ENCODE assay signal across 8 cellular contexts in the genomic region with DNA sequence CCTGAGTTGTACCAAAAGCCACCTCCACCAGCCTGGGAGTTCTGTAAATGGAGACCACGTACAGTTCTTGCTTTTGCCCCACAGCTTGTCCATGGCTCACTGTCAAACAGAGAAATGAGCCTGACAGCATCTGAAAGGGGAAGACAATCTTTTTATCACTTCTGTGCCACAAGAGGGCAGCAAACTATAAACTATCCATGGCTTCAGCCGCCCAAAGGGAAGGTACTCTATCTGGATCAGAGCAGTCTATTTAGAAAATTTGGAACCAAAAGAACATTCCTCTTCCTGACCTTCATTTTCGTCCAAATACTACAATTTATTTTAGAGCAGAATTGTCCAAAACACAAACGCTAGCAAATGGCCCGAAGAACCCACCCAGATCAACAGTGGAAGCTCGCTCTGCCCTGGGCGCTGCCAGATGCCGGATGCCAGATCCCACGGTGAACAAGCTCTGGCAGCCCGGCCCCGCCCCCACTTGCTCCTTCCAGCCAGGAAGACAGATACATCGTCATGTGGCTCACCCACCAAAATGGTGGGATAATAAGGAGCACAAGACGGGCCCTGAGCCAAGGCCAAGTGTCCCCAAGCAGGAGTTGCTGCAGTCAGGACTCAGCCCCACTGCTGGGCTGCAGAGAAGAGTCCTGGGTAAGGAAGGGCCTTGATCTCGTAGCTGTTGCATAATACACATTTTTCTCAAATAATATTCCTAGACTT. TPM values are rescaled to one million over a fixed set of nuclear protein-coding genes. Genes with fewer than 3 reads are reported as not detected.
A peak's percentile ranks its signal among the peaks of the same experiment; 100 is the strongest.
DNase-seq lines count a peak whose midpoint lies in the region; ATAC-seq and TF ChIP-seq lines count a peak whose summit lies in the region.

No MANE protein-coding gene starts in this region.

- peak; percentile 93 to 95 for TF ChIP-seq RAD21 in liver (IDR thresholded peaks at IDR 0.05)

- CTCF ChIA-PET in HEK293 (lab: Yijun Ruan, JAX), result interaction anchor here (0.6 to 4.8 kb wide), 46 partner anchors 9 to 1000 kb away, joined by 3 to 86 read pairs (median 4); a partner anchor contains a TSS
- CTCF ChIA-PET in activated CD4-positive, alpha-beta T cell treated with anti-CD3 and anti-CD28 coated beads, Interleukin-2, amount 10 ng/mL, durations not matched to agents 7 days and 5 days (lab: Charles Lee), result interaction anchor here (0.6 to 3.3 kb wide), 21 partner anchors 9 to 315 kb away, joined by 3 to 21 read pairs (median 5); a partner anchor contains a TSS

- peaks cover 4% of the 10 kb centered on the region for H3K27me3 Mint-ChIP-seq in activated CD4-positive, alpha-beta T cell treated with anti-CD3 and anti-CD28 coated beads, Interleukin-2, amount 10 ng/mL, durations not matched to agents 7 days and 5 days
- H3K27me3 Mint-ChIP-seq in effector memory CD8-positive, alpha-beta T cell, result no peaks in the 10 kb centered on the region

- peaks cover 22% of the 10 kb centered on the region for H3K4me1 Mint-ChIP-seq in activated CD4-positive, alpha-beta T cell treated with anti-CD3 and anti-CD28 coated beads, Interleukin-2, amount 10 ng/mL, durations not matched to agents 7 days and 5 days
- H3K4me1 Mint-ChIP-seq in effector memory CD8-positive, alpha-beta T cell (ENCODE audit: low read depth in 2 of 2), result peaks cover 4 to 6% of the 10 kb centered on the region in 2 donors

- no peaks in the 10 kb centered on the region for H3K4me1 ChIP-seq in HEK293 (ENCODE audit: control insufficient read depth, insufficient read depth, low read length)
- H3K4me1 ChIP-seq in liver (ENCODE audit: control insufficient read depth in 4 of 4, insufficient read depth in 4 of 4, low read length in 3 of 4), result peaks cover 6 to 26% (median 13%) of the 10 kb centered on the region in 4 donors

- DNase-seq in NCI-H510A treated with DMSO at 0.1 percent for 48 hours (lab: John Stamatoyannopoulos, UW), result peak; percentile 92
- peak; percentile 71 for DNase-seq in activated CD4-positive, alpha-beta T cell treated with anti-CD3 and anti-CD28 coated beads, Interleukin-2, amount 10 ng/mL, durations not matched to agents 7 days and 5 days
- DNase-seq in effector memory CD8-positive, alpha-beta T cell, result peak; percentile 43 to 51 (median 50)
- DNase-seq in stimulated activated CD4-positive, alpha-beta T cell treated with anti-CD3 and anti-CD28 coated beads, TNF-alpha, amount 100 ng/mL, for 24 hours (ENCODE audit: low read depth in 3 of 3), result peak; percentile 11 to 38 (median 22)

- H3K36me3 Mint-ChIP-seq in activated CD4-positive, alpha-beta T cell treated with anti-CD3 and anti-CD28 coated beads, Interleukin-2, amount 10 ng/mL, durations not matched to agents 7 days and 5 days (ENCODE audit: low read depth), result no peaks in the 10 kb centered on the region
- H3K36me3 Mint-ChIP-seq in effector memory CD8-positive, alpha-beta T cell (ENCODE audit: insufficient read depth), result peaks cover 3% of the 10 kb centered on the region

- H3K36me3 ChIP-seq in HEK293 (ENCODE audit: control insufficient read depth in 2 of 2, insufficient read depth in 1 of 2, low read length in 2 of 2) (peaks cover 0 to 12% of the 10 kb centered on the region in 2 experiments; a peak in 1 of 3 replicates), liver (ENCODE audit: control insufficient read depth in 4 of 4, insufficient read depth in 3 of 4, low read depth in 1 of 4, low read length in 3 of 4) (no peaks in the 10 kb centered on the region)

- no peaks in the 10 kb centered on the region for H3K9me3 Mint-ChIP-seq in activated CD4-positive, alpha-beta T cell treated with anti-CD3 and anti-CD28 coated beads, Interleukin-2, amount 10 ng/mL, durations not matched to agents 7 days and 5 days
- no peaks in the 10 kb centered on the region for H3K9me3 Mint-ChIP-seq in effector memory CD8-positive, alpha-beta T cell

- H3K27ac Mint-ChIP-seq in activated CD4-positive, alpha-beta T cell treated with anti-CD3 and anti-CD28 coated beads, Interleukin-2, amount 10 ng/mL, durations not matched to agents 7 days and 5 days, result no peak overlapping the region
- H3K27ac Mint-ChIP-seq in effector memory CD8-positive, alpha-beta T cell, result no peak overlapping the region

- H3K27me3 ChIP-seq in liver (ENCODE audit: control insufficient read depth in 4 of 4, insufficient read depth in 4 of 4, low read length in 3 of 4), result no peaks in the 10 kb centered on the region

- peak overlapping the region in 1 of 2 donors; percentile 5 for H3K9ac ChIP-seq in liver (ENCODE audit: low read depth in 1 of 2, low read length in 2 of 2)

- no peak overlapping the region for H3K4me3 ChIP-seq in HEK293 (ENCODE audit: low read depth, low read length)
- peak overlapping the region in 2 of 3 donors; percentile 21 to 35 for H3K4me3 ChIP-seq in liver (ENCODE audit: low read depth in 1 of 3, low read length in 3 of 3)

- no peak overlapping the region for H3K4me3 Mint-ChIP-seq in activated CD4-positive, alpha-beta T cell treated with anti-CD3 and anti-CD28 coated beads, Interleukin-2, amount 10 ng/mL, durations not matched to agents 7 days and 5 days
- H3K4me3 Mint-ChIP-seq in effector memory CD8-positive, alpha-beta T cell, result no peak overlapping the region

- TF ChIP-seq CTCF in C4-2B (conservative IDR thresholded peaks at IDR 0.05) (peak; percentile 80), HEK293 (tag by site-specific recombination; IDR thresholded peaks at IDR 0.05) (no peak), liver (IDR thresholded peaks at IDR 0.05; ENCODE audit: low read depth, low read length, missing input control) (peak; percentile 72)

- no peaks in the 10 kb centered on the region for H3K9me3 ChIP-seq in HEK293 (ENCODE audit: control insufficient read depth, insufficient read depth, low read depth, low read length)
- H3K9me3 ChIP-seq in liver (ENCODE audit: control insufficient read depth in 4 of 4, low read length in 3 of 4), result no peaks in the 10 kb centered on the region

- WGBS in liver, result 11% methylated on average over 14 of the region's 14 CpGs

- POLR2A ChIA-PET in HEK293 (lab: Yijun Ruan, JAX), result interaction anchor here (0.6 to 2.5 kb wide), 9 partner anchors 25 to 446 kb away, joined by 3 to 18 read pairs (median 5); a partner anchor contains a TSS
- POLR2A ChIA-PET in activated CD4-positive, alpha-beta T cell treated with anti-CD3 and anti-CD28 coated beads, Interleukin-2, amount 10 ng/mL, durations not matched to agents 7 days and 5 days (lab: Charles Lee), result interaction anchor here (0.6 kb wide), 1 partner anchor 76 kb away, joined by 4 read pairs; no protein-coding TSS in a partner anchor

- peak; percentile 79 for ATAC-seq in effector memory CD8-positive, alpha-beta T cell (replicated peaks)
- no peak for ATAC-seq in HG03139 (IDR thresholded peaks at IDR 0.05; ENCODE audit: unreplicated experiment)

- H3K27ac ChIP-seq in C4-2B, result no peak overlapping the region
- no peak overlapping the region for H3K27ac ChIP-seq in HEK293 (ENCODE audit: extremely low read depth, low read depth, low read length)
- peak overlapping the region in 1 of 2 donors; percentile 6 for H3K27ac ChIP-seq in liver (ENCODE audit: low read depth in 1 of 2, low read length in 2 of 2)

TF ChIP-seq in HEK293, 187 proteins besides CTCF, POLR2A, EP300 and RAD21 (continues in another document):
- TF ChIP-seq YY1 (tag by site-specific recombination; IDR thresholded peaks at IDR 0.05), result no peak
- no peak for TF ChIP-seq ZNF561 (tag by site-specific recombination; IDR thresholded peaks at IDR 0.05; ENCODE audit: borderline replicate concordance)
- no peak for TF ChIP-seq MEIS1 (CRISPR knock-in tag; IDR thresholded peaks at IDR 0.05; ENCODE audit: borderline replicate concordance)
- peak; percentile 15; the same call in 1 of the 2 replicates for TF ChIP-seq ZNF394 (tag by site-specific recombination; IDR thresholded peaks at IDR 0.05; ENCODE audit: borderline replicate concordance)
- TF ChIP-seq ZNF335 (tag by site-specific recombination; conservative IDR thresholded peaks at IDR 0.05), result peak; percentile 33; the same call in 1 of the 2 replicates
- TF ChIP-seq ZBTB17 (tag by site-specific recombination; IDR thresholded peaks at IDR 0.05), result peak; percentile 97
- no peak for TF ChIP-seq ZNF391 (tag by site-specific recombination; IDR thresholded peaks at IDR 0.05; ENCODE audit: borderline replicate concordance, low read depth)
- TF ChIP-seq ZNF138 (tag by site-specific recombination; IDR thresholded peaks at IDR 0.05; ENCODE audit: borderline replicate concordance), result no peak
- no peak for TF ChIP-seq SP2 (tag by site-specific recombination; IDR thresholded peaks at IDR 0.05)

TF ChIP-seq in liver, 16 proteins besides CTCF, POLR2A, EP300 and RAD21:
- TF ChIP-seq RXRA (IDR thresholded peaks at IDR 0.05) (no peak), SP1 (IDR thresholded peaks at IDR 0.05) (peak; percentile 47), NR2F2 (IDR thresholded peaks at IDR 0.05) (peak; percentile 40), YY1 (IDR thresholded peaks at IDR 0.05) (no peak), HNF4A (conservative IDR thresholded peaks at IDR 0.05) (peak in 1 of 2 donors; percentile 4), HNF4G (IDR thresholded peaks at IDR 0.05) (no peak), EGR1 (IDR thresholded peaks at IDR 0.05; ENCODE audit: low read depth in 2 of 2) (no peak)
- TF ChIP-seq, protein P1, sequence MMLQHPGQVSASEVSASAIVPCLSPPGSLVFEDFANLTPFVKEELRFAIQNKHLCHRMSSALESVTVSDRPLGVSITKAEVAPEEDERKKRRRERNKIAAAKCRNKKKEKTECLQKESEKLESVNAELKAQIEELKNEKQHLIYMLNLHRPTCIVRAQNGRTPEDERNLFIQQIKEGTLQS (IDR thresholded peaks at IDR 0.05), result no peak
- TF ChIP-seq, protein P2, sequence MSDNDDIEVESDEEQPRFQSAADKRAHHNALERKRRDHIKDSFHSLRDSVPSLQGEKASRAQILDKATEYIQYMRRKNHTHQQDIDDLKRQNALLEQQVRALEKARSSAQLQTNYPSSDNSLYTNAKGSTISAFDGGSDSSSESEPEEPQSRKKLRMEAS (IDR thresholded peaks at IDR 0.05), result no peak

RNA-seq across cellular contexts. Expression of a gene that starts 23.9 kb away (rescaled TPM):
- not detected for total RNA-seq in activated CD4-positive, alpha-beta T cell treated with anti-CD3 and anti-CD28 coated beads, Interleukin-2, amount 10 ng/mL, durations not matched to agents 7 days and 5 days
- total RNA-seq in liver, result not detected
- polyA plus RNA-seq in liver, result not detected

RNA-seq across cellular contexts. Expression of a gene that starts 57.7 kb away (rescaled TPM):
- 1 to 10 TPM in 1 of 2 experiments, under 1 TPM in 1; 0.84 to 1.2 TPM for total RNA-seq in activated CD4-positive, alpha-beta T cell treated with anti-CD3 and anti-CD28 coated beads, Interleukin-2, amount 10 ng/mL, durations not matched to agents 7 days and 5 days
- 10 to 100 TPM in 1 of 2 donors, 1 to 10 TPM in 1; 3.7 to 15.2 TPM for total RNA-seq in liver
- 10 to 100 TPM in 1 of 2 donors, 1 to 10 TPM in 1; 4.4 to 11.9 TPM for polyA plus RNA-seq in liver

Comparison
In these comparisons a context has a peak if more than half of its experiments do, and no peak if none do; other contexts are left out.
1. DNase-seq: peak in every context shown above with its lines; median percentile 92 in NCI-H510A treated with DMSO at 0.1 percent for 48 hours; 71 in activated CD4-positive, alpha-beta T cell treated with anti-CD3 and anti-CD28 coated beads, Interleukin-2, amount 10 ng/mL, durations not matched to agents 7 days and 5 days; 50 in effector memory CD8-positive, alpha-beta T cell; 22 in stimulated activated CD4-positive, alpha-beta T cell treated with anti-CD3 and anti-CD28 coated beads, TNF-alpha, amount 100 ng/mL, for 24 hours.